1 cellular context compared by ENCODE assay signal in the genomic region with DNA sequence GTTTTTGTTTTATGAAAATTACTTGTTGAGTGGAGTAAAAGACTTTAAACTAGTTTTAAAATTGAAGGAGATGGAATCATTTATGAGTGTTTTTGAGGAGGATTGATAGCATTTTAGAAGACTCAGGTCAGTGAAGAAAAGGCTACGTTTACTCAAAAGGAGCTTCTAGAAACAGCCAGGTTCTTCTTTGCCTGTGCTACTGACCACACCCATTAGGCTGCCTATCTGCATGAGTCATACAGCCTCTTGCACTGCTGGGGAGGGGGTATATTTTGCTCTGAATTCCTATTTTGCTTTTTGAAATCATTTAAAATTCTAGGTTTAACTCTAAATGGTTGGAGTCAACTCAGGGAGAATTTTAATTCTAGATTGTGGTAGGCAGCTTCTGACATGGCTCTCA.
A peak's percentile ranks its signal among the peaks of the same experiment; 100 is the strongest.
TF ChIP-seq lines count a peak whose summit lies in the region.

No MANE protein-coding gene starts in this region.

TF ChIP-seq in K562, 482 proteins besides CTCF, POLR2A, EP300 and RAD21:
- TF ChIP-seq, protein P1, sequence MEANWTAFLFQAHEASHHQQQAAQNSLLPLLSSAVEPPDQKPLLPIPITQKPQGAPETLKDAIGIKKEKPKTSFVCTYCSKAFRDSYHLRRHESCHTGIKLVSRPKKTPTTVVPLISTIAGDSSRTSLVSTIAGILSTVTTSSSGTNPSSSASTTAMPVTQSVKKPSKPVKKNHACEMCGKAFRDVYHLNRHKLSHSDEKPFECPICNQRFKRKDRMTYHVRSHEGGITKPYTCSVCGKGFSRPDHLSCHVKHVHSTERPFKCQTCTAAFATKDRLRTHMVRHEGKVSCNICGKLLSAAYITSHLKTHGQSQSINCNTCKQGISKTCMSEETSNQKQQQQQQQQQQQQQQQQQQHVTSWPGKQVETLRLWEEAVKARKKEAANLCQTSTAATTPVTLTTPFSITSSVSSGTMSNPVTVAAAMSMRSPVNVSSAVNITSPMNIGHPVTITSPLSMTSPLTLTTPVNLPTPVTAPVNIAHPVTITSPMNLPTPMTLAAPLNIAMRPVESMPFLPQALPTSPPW (CRISPR knock-in tag; IDR thresholded peaks at IDR 0.05): 0 out of 2 replicates have a peak, but pooled peaks have one; percentile 14
- 0 out of 2 replicates have a peak, but pooled peaks have one; percentile 14 for TF ChIP-seq ATF7 (IDR thresholded peaks at IDR 0.05)
- peak; percentile 44 for TF ChIP-seq ARID1B (IDR thresholded peaks at IDR 0.05)
- peak; percentile 92 for TF ChIP-seq FOSL1 (tag; conservative IDR thresholded peaks at IDR 0.05)
- no peak for TF ChIP-seq EGR1 (conservative IDR thresholded peaks at IDR 0.05)
- TF ChIP-seq, protein P2, sequence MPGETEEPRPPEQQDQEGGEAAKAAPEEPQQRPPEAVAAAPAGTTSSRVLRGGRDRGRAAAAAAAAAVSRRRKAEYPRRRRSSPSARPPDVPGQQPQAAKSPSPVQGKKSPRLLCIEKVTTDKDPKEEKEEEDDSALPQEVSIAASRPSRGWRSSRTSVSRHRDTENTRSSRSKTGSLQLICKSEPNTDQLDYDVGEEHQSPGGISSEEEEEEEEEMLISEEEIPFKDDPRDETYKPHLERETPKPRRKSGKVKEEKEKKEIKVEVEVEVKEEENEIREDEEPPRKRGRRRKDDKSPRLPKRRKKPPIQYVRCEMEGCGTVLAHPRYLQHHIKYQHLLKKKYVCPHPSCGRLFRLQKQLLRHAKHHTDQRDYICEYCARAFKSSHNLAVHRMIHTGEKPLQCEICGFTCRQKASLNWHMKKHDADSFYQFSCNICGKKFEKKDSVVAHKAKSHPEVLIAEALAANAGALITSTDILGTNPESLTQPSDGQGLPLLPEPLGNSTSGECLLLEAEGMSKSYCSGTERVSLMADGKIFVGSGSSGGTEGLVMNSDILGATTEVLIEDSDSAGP (CRISPR knock-in tag; IDR thresholded peaks at IDR 0.05): no peak
- TF ChIP-seq, protein P3, sequence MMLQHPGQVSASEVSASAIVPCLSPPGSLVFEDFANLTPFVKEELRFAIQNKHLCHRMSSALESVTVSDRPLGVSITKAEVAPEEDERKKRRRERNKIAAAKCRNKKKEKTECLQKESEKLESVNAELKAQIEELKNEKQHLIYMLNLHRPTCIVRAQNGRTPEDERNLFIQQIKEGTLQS (IDR thresholded peaks at IDR 0.05): peak; percentile 84
- TF ChIP-seq, protein P3 (CRISPR knock-in tag; conservative IDR thresholded peaks at IDR 0.05): 0 out of 2 replicates have a peak, but pooled peaks have one; percentile 18
- TF ChIP-seq NFE2 (IDR thresholded peaks at IDR 0.05; ENCODE audit: low read depth): peak; percentile 20; the same call in 1 of the 2 replicates
- TF ChIP-seq JUN (IDR thresholded peaks at IDR 0.05; ENCODE audit: borderline replicate concordance, low read depth, low read length): peak; percentile 77
- no peak for TF ChIP-seq JUN (CRISPR knock-in tag; IDR thresholded peaks at IDR 0.05; ENCODE audit: borderline replicate concordance)
- TF ChIP-seq MIER1 (IDR thresholded peaks at IDR 0.05; ENCODE audit: low read depth): peak; percentile 85
- TF ChIP-seq FOS (IDR thresholded peaks at IDR 0.05; ENCODE audit: extremely low read depth, insufficient read length): peak; percentile 41
- TF ChIP-seq ZNF766 (CRISPR knock-in tag; conservative IDR thresholded peaks at IDR 0.05): no peak
- TF ChIP-seq, protein P4, sequence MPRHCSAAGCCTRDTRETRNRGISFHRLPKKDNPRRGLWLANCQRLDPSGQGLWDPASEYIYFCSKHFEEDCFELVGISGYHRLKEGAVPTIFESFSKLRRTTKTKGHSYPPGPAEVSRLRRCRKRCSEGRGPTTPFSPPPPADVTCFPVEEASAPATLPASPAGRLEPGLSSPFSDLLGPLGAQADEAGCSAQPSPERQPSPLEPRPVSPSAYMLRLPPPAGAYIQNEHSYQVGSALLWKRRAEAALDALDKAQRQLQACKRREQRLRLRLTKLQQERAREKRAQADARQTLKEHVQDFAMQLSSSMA (CRISPR knock-in tag; IDR thresholded peaks at IDR 0.05): no peak
- peak; percentile 95 for TF ChIP-seq JUND (IDR thresholded peaks at IDR 0.05; ENCODE audit: borderline replicate concordance, low read depth, low read length)
- peak; percentile 97 for TF ChIP-seq JUND (tag; IDR thresholded peaks at IDR 0.05; ENCODE audit: borderline replicate concordance, low read depth, low read length)
